In genomic region chr3:3639078-3639477, GRCh38 we compare ENCODE assay signal across 33 cellular contexts.
"Had no signal": no experiment of that assay in that cellular context is flagged by ENCODE, and none has a peak within 500 bp of the region (broad histone marks: within the 10 kb centered on the region; RNA-seq: fewer than 3 reads in every experiment).

No MANE protein-coding gene starts in this region.

- H3K4me1 Mint-ChIP-seq: activated CD4-positive, alpha-beta memory T cell treated with anti-CD3 and anti-CD28 coated beads, Interleukin-2, amount 10 ng/mL, durations not matched to agents 7 days and 5 days; activated CD4-positive, alpha-beta T cell treated with anti-CD3 and anti-CD28 coated beads, Interleukin-2, amount 10 ng/mL, durations not matched to agents 7 days and 5 days; activated naive CD4-positive, alpha-beta T cell treated with anti-CD3 and anti-CD28 coated beads, Interleukin-2, amount 10 ng/mL, durations not matched to agents 7 days and 5 days; activated naive CD8-positive, alpha-beta T cell treated with anti-CD3 and anti-CD28 coated beads, Interleukin-2, amount 10 ng/mL, durations not matched to agents 7 days and 5 days; WTC11 had no signal

- H3K27ac Mint-ChIP-seq: activated CD4-positive, alpha-beta memory T cell treated with anti-CD3 and anti-CD28 coated beads, Interleukin-2, amount 10 ng/mL, durations not matched to agents 7 days and 5 days; activated CD4-positive, alpha-beta T cell treated with anti-CD3 and anti-CD28 coated beads, Interleukin-2, amount 10 ng/mL, durations not matched to agents 7 days and 5 days; activated naive CD4-positive, alpha-beta T cell treated with anti-CD3 and anti-CD28 coated beads, Interleukin-2, amount 10 ng/mL, durations not matched to agents 7 days and 5 days; activated naive CD4-positive, alpha-beta T cell treated with anti-CD3 and anti-CD28 coated beads, Interleukin-2, amount 50 U/mL, for 72 hours; activated naive CD8-positive, alpha-beta T cell treated with anti-CD3 and anti-CD28 coated beads, Interleukin-2, amount 10 ng/mL, durations not matched to agents 7 days and 5 days; activated T-cell treated with anti-CD3 and anti-CD28 coated beads, Interleukin-2, amount 50 U/mL, for 24 hours; activated T-cell treated with anti-CD3 and anti-CD28 coated beads, Interleukin-2, amount 50 U/mL, for 72 hours; brain; dendritic cell treated with granulocyte-macrophage colony-stimulating factor and Interleukin-4, amounts not matched to agents 40 ng/mL and 50 ng/mL, for 4 days; WTC11 had no signal

- H3K36me3 ChIP-seq: ascending aorta, breast epithelium, cardiac muscle cell, gastrocnemius medialis, heart left ventricle had no signal

- H3K36me3 Mint-ChIP-seq: activated naive CD4-positive, alpha-beta T cell treated with anti-CD3 and anti-CD28 coated beads, Interleukin-2, amount 10 ng/mL, durations not matched to agents 7 days and 5 days; activated naive CD4-positive, alpha-beta T cell treated with anti-CD3 and anti-CD28 coated beads, Interleukin-2, amount 50 U/mL, for 72 hours; brain had no signal

- H3K27ac ChIP-seq: ascending aorta, breast epithelium, cardiac muscle cell, coronary artery, dorsolateral prefrontal cortex, epithelial cell of prostate, gastrocnemius medialis, heart left ventricle, VCaP had no signal

- FAIRE-seq: endothelial cell of umbilical vein had no signal

- H3K27me3 Mint-ChIP-seq: activated CD4-positive, alpha-beta memory T cell treated with anti-CD3 and anti-CD28 coated beads, Interleukin-2, amount 10 ng/mL, durations not matched to agents 7 days and 5 days; activated CD4-positive, alpha-beta T cell treated with anti-CD3 and anti-CD28 coated beads, Interleukin-2, amount 10 ng/mL, durations not matched to agents 7 days and 5 days; activated naive CD4-positive, alpha-beta T cell treated with anti-CD3 and anti-CD28 coated beads, Interleukin-2, amount 10 ng/mL, durations not matched to agents 7 days and 5 days; activated naive CD8-positive, alpha-beta T cell treated with anti-CD3 and anti-CD28 coated beads, Interleukin-2, amount 10 ng/mL, durations not matched to agents 7 days and 5 days; activated T-cell treated with anti-CD3 and anti-CD28 coated beads, Interleukin-2, amount 50 U/mL, for 24 hours; brain; dendritic cell treated with granulocyte-macrophage colony-stimulating factor and Interleukin-4, amounts not matched to agents 40 ng/mL and 50 ng/mL, for 4 days had no signal

- H3K4me3 ChIP-seq: ascending aorta, breast epithelium, cardiac muscle cell, coronary artery, dorsolateral prefrontal cortex, gastrocnemius medialis, heart left ventricle had no signal

- H3K27me3 ChIP-seq: ascending aorta, breast epithelium, dorsolateral prefrontal cortex, gastrocnemius medialis, heart left ventricle had no signal

- ATAC-seq: activated naive CD4-positive, alpha-beta T cell treated with anti-CD3 and anti-CD28 coated beads, Interleukin-2, amount 50 U/mL, for 72 hours; activated T-cell treated with anti-CD3 and anti-CD28 coated beads, Interleukin-2, amount 50 U/mL, for 72 hours; gastrocnemius medialis; heart left ventricle; WTC11 had no signal

- H3K4me1 ChIP-seq: ascending aorta, breast epithelium, gastrocnemius medialis, heart left ventricle had no signal

- H3K9me3 Mint-ChIP-seq: activated CD4-positive, alpha-beta memory T cell treated with anti-CD3 and anti-CD28 coated beads, Interleukin-2, amount 10 ng/mL, durations not matched to agents 7 days and 5 days; activated CD4-positive, alpha-beta T cell treated with anti-CD3 and anti-CD28 coated beads, Interleukin-2, amount 10 ng/mL, durations not matched to agents 7 days and 5 days; activated naive CD4-positive, alpha-beta T cell treated with anti-CD3 and anti-CD28 coated beads, Interleukin-2, amount 10 ng/mL, durations not matched to agents 7 days and 5 days; activated naive CD4-positive, alpha-beta T cell treated with anti-CD3 and anti-CD28 coated beads, Interleukin-2, amount 50 U/mL, for 72 hours; activated naive CD8-positive, alpha-beta T cell treated with anti-CD3 and anti-CD28 coated beads, Interleukin-2, amount 10 ng/mL, durations not matched to agents 7 days and 5 days; activated T-cell treated with anti-CD3 and anti-CD28 coated beads, Interleukin-2, amount 50 U/mL, for 24 hours; activated T-cell treated with anti-CD3 and anti-CD28 coated beads, Interleukin-2, amount 50 U/mL, for 72 hours; dendritic cell treated with granulocyte-macrophage colony-stimulating factor and Interleukin-4, amounts not matched to agents 40 ng/mL and 50 ng/mL, for 4 days had no signal

- H3K4me3 Mint-ChIP-seq: activated CD4-positive, alpha-beta memory T cell treated with anti-CD3 and anti-CD28 coated beads, Interleukin-2, amount 10 ng/mL, durations not matched to agents 7 days and 5 days; activated CD4-positive, alpha-beta T cell treated with anti-CD3 and anti-CD28 coated beads, Interleukin-2, amount 10 ng/mL, durations not matched to agents 7 days and 5 days; activated naive CD4-positive, alpha-beta T cell treated with anti-CD3 and anti-CD28 coated beads, Interleukin-2, amount 10 ng/mL, durations not matched to agents 7 days and 5 days; activated naive CD8-positive, alpha-beta T cell treated with anti-CD3 and anti-CD28 coated beads, Interleukin-2, amount 10 ng/mL, durations not matched to agents 7 days and 5 days; activated T-cell treated with anti-CD3 and anti-CD28 coated beads, Interleukin-2, amount 50 U/mL, for 24 hours; activated T-cell treated with anti-CD3 and anti-CD28 coated beads, Interleukin-2, amount 50 U/mL, for 72 hours; brain; dendritic cell treated with granulocyte-macrophage colony-stimulating factor and Interleukin-4, amounts not matched to agents 40 ng/mL and 50 ng/mL, for 4 days; WTC11 had no signal

- H3K9me3 ChIP-seq: ascending aorta, breast epithelium, gastrocnemius medialis, heart left ventricle had no signal

- DNase-seq: activated CD4-positive, alpha-beta memory T cell treated with anti-CD3 and anti-CD28 coated beads, Interleukin-2, amount 10 ng/mL, durations not matched to agents 7 days and 5 days; activated CD4-positive, alpha-beta T cell treated with anti-CD3 and anti-CD28 coated beads for 1 hour; activated CD4-positive, alpha-beta T cell treated with anti-CD3 and anti-CD28 coated beads for 4 hours; activated CD4-positive, alpha-beta T cell treated with anti-CD3 and anti-CD28 coated beads, Interleukin-2, amount 10 ng/mL, durations not matched to agents 7 days and 5 days; activated CD4-positive, alpha-beta T cell treated with anti-CD3 and anti-CD28 coated beads, Interleukin-2, amount 50 U/mL, for 4 hours; activated CD8-positive, alpha-beta memory T cell treated with anti-CD3 and anti-CD28 coated beads, Interleukin-2, amount 50 U/mL, for 48 hours; activated gamma-delta T cell; activated naive CD4-positive, alpha-beta T cell; activated naive CD4-positive, alpha-beta T cell treated with anti-CD3 and anti-CD28 coated beads, Interleukin-2, amount 10 ng/mL, durations not matched to agents 7 days and 5 days; activated naive CD8-positive, alpha-beta T cell treated with anti-CD3 and anti-CD28 coated beads, Interleukin-2, amount 10 ng/mL, durations not matched to agents 7 days and 5 days; activated T-cell treated with anti-CD3 and anti-CD28 coated beads for 4 hours; activated T-cell treated with anti-CD3 and anti-CD28 coated beads, Interleukin-2, amount 50 U/mL, for 24 hours; activated T-cell treated with anti-CD3 and anti-CD28 coated beads, Interleukin-2, amount 50 U/mL, for 72 hours; central memory CD4-positive, alpha-beta T cell; cerebellar nuclear complex; dorsolateral prefrontal cortex; effector memory CD4-positive, alpha-beta T cell; foreskin fibroblast; gastrocnemius medialis; glutamatergic neuron; heart left ventricle; T-helper 2 cell had no signal
